ENCODE assay signal across 24 cellular contexts in the genomic region with DNA sequence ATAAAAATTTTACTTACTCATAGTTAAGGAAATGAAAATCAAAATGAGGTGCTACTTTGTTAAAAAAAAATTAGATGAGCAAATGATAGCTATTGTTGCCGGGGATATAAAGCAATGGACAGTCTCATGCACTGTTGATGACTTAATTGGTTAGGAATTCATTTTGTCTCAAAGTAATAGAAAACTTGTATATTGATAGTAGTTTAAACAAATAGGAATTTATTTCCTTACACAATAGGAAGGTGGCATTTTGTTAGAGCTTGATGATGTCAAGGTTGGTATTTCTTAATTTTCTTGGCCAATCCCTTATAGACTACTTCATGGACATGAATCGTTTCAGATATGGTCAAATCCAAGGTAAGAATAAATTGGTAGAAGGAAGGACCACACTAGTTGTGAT. TPM values are rescaled to one million over a fixed set of nuclear protein-coding genes. Genes with fewer than 3 reads are reported as not detected.
DNase-seq lines count a peak whose midpoint lies in the region; ATAC-seq and TF ChIP-seq lines count a peak whose summit lies in the region.
"Had no signal": no experiment of that assay in that cellular context is flagged by ENCODE, and none has a peak within 500 bp of the region (broad histone marks: within the 10 kb centered on the region; RNA-seq: fewer than 3 reads in every experiment).

No MANE protein-coding gene starts in this region.

- no peak for TF ChIP-seq CTCF in MCF 10A (IDR thresholded peaks at IDR 0.05; ENCODE audit: unreplicated experiment)
- TF ChIP-seq CTCF in breast epithelium (IDR thresholded peaks at IDR 0.05), result no peak
- no peak for TF ChIP-seq CTCF in progenitor cell of endocrine pancreas (IDR thresholded peaks at IDR 0.05; ENCODE audit: unreplicated experiment)

- BruUV-seq in MCF 10A (replicated peaks; lab: Mats Ljungman, UMichigan), result no TSS peak

- peak overlapping the region; percentile 31 for H3K27ac Mint-ChIP-seq in MCF 10A (ENCODE audit: low read depth, unreplicated experiment)
- H3K27ac Mint-ChIP-seq in activated T-helper 17 cell treated with anti-CD3 and anti-CD28 coated beads, Interleukin-2, amount 50 U/mL, for 72 hours, result peak overlapping the region; percentile 91
- H3K27ac Mint-ChIP-seq in progenitor cell of endocrine pancreas, result no peak overlapping the region
- H3K27ac Mint-ChIP-seq: CD8-positive, alpha-beta T cell; dendritic cell treated with granulocyte-macrophage colony-stimulating factor and Interleukin-4, amounts not matched to agents 40 ng/mL and 50 ng/mL, for 4 days had no signal

- H3K36me3 ChIP-seq in breast epithelium, result peaks cover 3% of the 10 kb centered on the region

- H3K9me3 ChIP-seq in breast epithelium, result no peaks in the 10 kb centered on the region
- H3K9me3 ChIP-seq: mucosa of descending colon, SJSA1, upper lobe of right lung had no signal

- POLR2A ChIA-PET in MCF 10A (lab: Yijun Ruan, JAX), result interaction anchor here (0.6 to 4.9 kb wide), 9 partner anchors 9 to 130 kb away, joined by 3 to 69 read pairs (median 3); a partner anchor contains a TSS

- H3K4me3 Mint-ChIP-seq in MCF 10A (ENCODE audit: unreplicated experiment) (no peak overlapping the region), progenitor cell of endocrine pancreas (ENCODE audit: low read depth) (no peak overlapping the region)
- peak overlapping the region; percentile 94 for H3K4me3 Mint-ChIP-seq in activated T-helper 17 cell treated with anti-CD3 and anti-CD28 coated beads, Interleukin-2, amount 50 U/mL, for 72 hours
- H3K4me3 Mint-ChIP-seq: CD8-positive, alpha-beta T cell; dendritic cell treated with granulocyte-macrophage colony-stimulating factor and Interleukin-4, amounts not matched to agents 40 ng/mL and 50 ng/mL, for 4 days; neural crest cell had no signal

- ATAC-seq in activated T-helper 17 cell treated with anti-CD3 and anti-CD28 coated beads, Interleukin-2, amount 50 U/mL, for 72 hours (replicated peaks), result no peak
- no peak for ATAC-seq in GM21447 (IDR thresholded peaks at IDR 0.05; ENCODE audit: unreplicated experiment)
- no peak for ATAC-seq in GM21737 (IDR thresholded peaks at IDR 0.05; ENCODE audit: unreplicated experiment)
- ATAC-seq: activated naive CD4-positive, alpha-beta T cell treated with anti-CD3 and anti-CD28 coated beads, Interleukin-2, amount 50 U/mL, for 72 hours; CD8-positive, alpha-beta T cell; left ventricle myocardium superior; mucosa of descending colon; upper lobe of right lung had no signal

- H3K9me3 Mint-ChIP-seq in MCF 10A (ENCODE audit: unreplicated experiment) (no peaks in the 10 kb centered on the region), progenitor cell of endocrine pancreas (ENCODE audit: low read depth) (no peaks in the 10 kb centered on the region)
- no peaks in the 10 kb centered on the region for H3K9me3 Mint-ChIP-seq in activated T-helper 17 cell treated with anti-CD3 and anti-CD28 coated beads, Interleukin-2, amount 50 U/mL, for 72 hours
- H3K9me3 Mint-ChIP-seq: activated naive CD4-positive, alpha-beta T cell treated with anti-CD3 and anti-CD28 coated beads, Interleukin-2, amount 50 U/mL, for 72 hours; CD8-positive, alpha-beta T cell; dendritic cell treated with granulocyte-macrophage colony-stimulating factor and Interleukin-4, amounts not matched to agents 40 ng/mL and 50 ng/mL, for 4 days; neural crest cell had no signal

- H3K27me3 ChIP-seq in breast epithelium, result no peaks in the 10 kb centered on the region
- H3K27me3 ChIP-seq: brain microvascular endothelial cell, SJSA1, upper lobe of right lung had no signal

- CTCF ChIA-PET in MCF 10A (lab: Yijun Ruan, JAX), result interaction anchor here (0.6 kb wide), 1 partner anchor 8 kb away, joined by 3 read pairs; no protein-coding TSS in a partner anchor

- peaks cover 52% of the 10 kb centered on the region for H3K36me3 Mint-ChIP-seq in MCF 10A (ENCODE audit: insufficient read depth, unreplicated experiment)
- H3K36me3 Mint-ChIP-seq in activated T-helper 17 cell treated with anti-CD3 and anti-CD28 coated beads, Interleukin-2, amount 50 U/mL, for 72 hours (ENCODE audit: low read depth), result peaks cover 94% of the 10 kb centered on the region
- peaks cover 16% of the 10 kb centered on the region for H3K36me3 Mint-ChIP-seq in progenitor cell of endocrine pancreas (ENCODE audit: insufficient read depth)

- H3K27me3 Mint-ChIP-seq in MCF 10A (ENCODE audit: insufficient read depth, unreplicated experiment), result no peaks in the 10 kb centered on the region
- H3K27me3 Mint-ChIP-seq in activated T-helper 17 cell treated with anti-CD3 and anti-CD28 coated beads, Interleukin-2, amount 50 U/mL, for 72 hours, result no peaks in the 10 kb centered on the region
- no peaks in the 10 kb centered on the region for H3K27me3 Mint-ChIP-seq in progenitor cell of endocrine pancreas
- H3K27me3 Mint-ChIP-seq: dendritic cell treated with granulocyte-macrophage colony-stimulating factor and Interleukin-4, amounts not matched to agents 40 ng/mL and 50 ng/mL, for 4 days had no signal

- peaks cover 36% of the 10 kb centered on the region for H3K4me1 Mint-ChIP-seq in MCF 10A (ENCODE audit: insufficient read depth, unreplicated experiment)
- peaks cover 64% of the 10 kb centered on the region for H3K4me1 Mint-ChIP-seq in activated T-helper 17 cell treated with anti-CD3 and anti-CD28 coated beads, Interleukin-2, amount 50 U/mL, for 72 hours
- H3K4me1 Mint-ChIP-seq in progenitor cell of endocrine pancreas (ENCODE audit: low read depth), result peaks cover 19% of the 10 kb centered on the region

- intact Hi-C loops in MCF 10A (cut with micrococcal nuclease) (no loop called here), breast epithelium (cut with DNase I; ENCODE audit: low total_unique reads) (no loop called here)

- DNase-seq in MCF 10A (ENCODE audit: unreplicated experiment), result peak; percentile 26
- no peak for DNase-seq in breast epithelium (ENCODE audit: low spot score in 2 of 2)
- peak; percentile 24 for DNase-seq in fibroblast of peridontal ligament (ENCODE audit: extremely low read depth)
- DNase-seq in MV-4-11 (lab: John Stamatoyannopoulos, UW), result no peak
- no peak for DNase-seq in progenitor cell of endocrine pancreas (ENCODE audit: low spot score, unreplicated experiment)
- DNase-seq: ACHN; activated CD4-positive, alpha-beta T cell treated with anti-CD3 and anti-CD28 coated beads, Interleukin-2, amount 50 U/mL, for 4 hours; activated T-cell treated with anti-CD3 and anti-CD28 coated beads for 4 hours; brain microvascular endothelial cell; CD8-positive, alpha-beta T cell; DMS79; left ventricle myocardium superior; mucosa of descending colon; NCI-H146; NCI-H2171; NCI-H774; upper lobe of right lung had no signal

- H3K27ac ChIP-seq in breast epithelium, result no peak overlapping the region
- H3K27ac ChIP-seq: brain microvascular endothelial cell, SJSA1, upper lobe of right lung had no signal

- H3K4me1 ChIP-seq in breast epithelium, result no peaks in the 10 kb centered on the region

- TF ChIP-seq POLR2A in breast epithelium (IDR thresholded peaks at IDR 0.05), result no peak

- no peak overlapping the region for H3K4me3 ChIP-seq in breast epithelium
- H3K4me3 ChIP-seq: mucosa of descending colon, SJSA1, upper lobe of right lung had no signal

RNA-seq across cellular contexts. Expression of a gene that starts 7.8 kb away (rescaled TPM):
- total RNA-seq in MCF 10A (2022) (36.7 and 41.4 TPM in 2 replicates), breast epithelium (10 to 100 TPM; 29.8 to 54.4 (median 48.8) TPM), progenitor cell of endocrine pancreas (66.8 and 78.0 TPM in 2 replicates)
- 10 to 100 TPM; 49.6 to 78.1 TPM for total RNA-seq in activated T-helper 17 cell treated with anti-CD3 and anti-CD28 coated beads, Interleukin-2, amount 50 U/mL, for 72 hours

RNA-seq across cellular contexts. Expression of a gene that starts 42.6 kb away (rescaled TPM):
- total RNA-seq in MCF 10A (2022) (61.7 and 62.0 TPM in 2 replicates), breast epithelium (10 to 100 TPM; 25.8 to 41.3 (median 41.0) TPM), progenitor cell of endocrine pancreas (121 and 125 TPM in 2 replicates)
- 10 to 100 TPM; 52.5 to 80.5 TPM for total RNA-seq in activated T-helper 17 cell treated with anti-CD3 and anti-CD28 coated beads, Interleukin-2, amount 50 U/mL, for 72 hours

RNA-seq across cellular contexts. Expression of a gene that starts 44.0 kb away (rescaled TPM):
- 5.0 and 6.6 TPM in 2 replicates for total RNA-seq in MCF 10A (2022)
- 10 to 100 TPM in 1 of 3 donors, 1 to 10 TPM in 2; 8.2 to 17.4 (median 8.5) TPM for total RNA-seq in breast epithelium
- total RNA-seq in activated T-helper 17 cell treated with anti-CD3 and anti-CD28 coated beads, Interleukin-2, amount 50 U/mL, for 72 hours, result 10 to 100 TPM; 14.8 to 16.9 TPM
- 11.1 and 11.6 TPM in 2 replicates for total RNA-seq in progenitor cell of endocrine pancreas

Comparison
In these comparisons a context has a peak if more than half of its experiments do, and no peak if none do; other contexts are left out.
1. DNase-seq: peak in MCF 10A (single experiment) and fibroblast of peridontal ligament (single experiment); none in breast epithelium (0 of 2), MV-4-11 (single experiment) and progenitor cell of endocrine pancreas (single experiment).